8 cellular contexts compared by ENCODE assay signal in the genomic region with DNA sequence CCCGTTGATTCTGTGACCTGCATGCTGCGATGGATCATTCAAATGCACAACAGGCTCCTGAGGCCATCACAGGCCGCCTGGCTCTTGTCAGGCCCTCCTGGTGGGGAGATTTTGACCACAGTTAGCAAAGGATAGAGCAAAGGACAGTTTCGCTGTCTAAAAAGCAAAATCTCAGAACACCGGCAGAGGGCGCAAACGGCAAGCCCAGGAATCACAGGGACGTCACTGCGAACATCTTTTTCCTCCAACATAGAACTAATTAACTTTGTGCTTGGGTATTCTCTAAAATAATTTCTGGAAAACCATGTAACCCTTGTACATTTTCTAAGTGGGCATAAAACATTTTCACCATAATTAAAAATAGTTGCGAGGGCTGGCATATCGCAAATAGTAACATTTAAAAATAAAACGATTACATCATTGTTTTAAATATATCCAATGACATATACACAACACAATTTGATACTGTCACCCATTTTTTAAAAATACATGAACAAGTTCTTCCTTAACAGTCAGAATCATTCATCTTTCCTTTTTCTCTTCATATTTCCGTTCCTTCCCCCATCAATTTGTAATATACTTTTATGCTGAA. TPM values are rescaled to one million over a fixed set of nuclear protein-coding genes. Genes with fewer than 3 reads are reported as not detected.
DNase-seq lines count a peak whose midpoint lies in the region; ATAC-seq and TF ChIP-seq lines count a peak whose summit lies in the region.

No MANE protein-coding gene starts in this region.

- peak; percentile 94 for TF ChIP-seq CTCF in GM10266 (IDR thresholded peaks at IDR 0.05; ENCODE audit: control insufficient read depth, insufficient read depth, low read depth, missing control alignments)
- peak; percentile 88 for TF ChIP-seq CTCF in retinal pigment epithelial cell (conservative IDR thresholded peaks at IDR 0.05; ENCODE audit: low read depth, low read length)

- DNase-seq in GM10266 (ENCODE audit: extremely low spot score) (peak; percentile 69), NAMALWA (ENCODE audit: low spot score) (peak; percentile 71), T-helper 2 cell (peak; percentile 22 to 56 (median 49)), anterior cingulate cortex (lab: John Stamatoyannopoulos, UW) (peak in 53 of 58 donors; percentile 6 to 76 (median 41)), left ventricle myocardium superior (peak; percentile 68), retinal pigment epithelial cell (ENCODE audit: low read depth) (no peak)

- no peak overlapping the region for H3K4me3 ChIP-seq in retinal pigment epithelial cell (ENCODE audit: low read length)

- intact Hi-C loops in left ventricle myocardium superior (cut with micrococcal nuclease), result loop anchor here (5.0 kb wide), 1 partner anchor 248 kb away; no protein-coding TSS in a partner anchor

- ATAC-seq in left ventricle myocardium superior (peak; percentile 81), GM19328 (IDR thresholded peaks at IDR 0.05; ENCODE audit: unreplicated experiment) (no peak), HG03520 (IDR thresholded peaks at IDR 0.05; ENCODE audit: unreplicated experiment) (no peak)

RNA-seq across cellular contexts. Expression of a gene that starts 19.7 kb away (rescaled TPM):
- 4.6 TPM for total RNA-seq in left ventricle myocardium superior
